In the genomic region with DNA sequence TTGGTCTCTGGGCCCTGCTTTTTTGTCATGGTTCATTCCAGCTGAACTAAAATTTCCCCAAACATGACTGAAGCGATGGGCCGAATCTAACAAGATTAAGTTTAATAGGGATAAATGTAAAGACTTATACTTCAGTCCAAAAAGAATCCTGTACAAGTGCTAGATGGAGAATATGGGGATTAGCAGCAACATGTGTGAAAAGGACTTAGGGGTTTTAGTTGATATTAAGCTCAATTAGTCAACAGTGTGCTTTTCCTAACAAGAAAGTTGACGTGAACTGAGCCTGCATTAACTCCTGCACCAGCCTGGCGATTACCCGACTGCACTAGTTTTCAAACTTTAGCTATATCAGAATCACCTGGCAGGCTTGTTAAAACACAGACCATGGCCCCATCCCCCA, we compare ENCODE assay signal across 29 cellular contexts.
"Had no signal": no experiment of that assay in that cellular context is flagged by ENCODE, and none has a peak within 500 bp of the region (broad histone marks: within the 10 kb centered on the region; RNA-seq: fewer than 3 reads in every experiment).

No MANE protein-coding gene starts in this region.

- H3K27me3 ChIP-seq: brain microvascular endothelial cell, colonic mucosa, Peyer's patch, SJSA1 had no signal

- H3K9me3 ChIP-seq: colonic mucosa, Peyer's patch, SJSA1, SK-N-SH had no signal

- H3K4me3 ChIP-seq: colonic mucosa, Peyer's patch, SJSA1 had no signal

- FAIRE-seq: TTC549 had no signal

- H3K36me3 ChIP-seq: brain microvascular endothelial cell, colonic mucosa, Peyer's patch, SJSA1 had no signal

- H3K4me1 ChIP-seq: colonic mucosa, Peyer's patch, SJSA1 had no signal

- H3K27ac ChIP-seq: brain microvascular endothelial cell, colonic mucosa, Peyer's patch, SJSA1 had no signal

- DNase-seq: activated B cell treated with CpG ODN at 0.5 μM for 24 hours; activated CD4-positive, alpha-beta memory T cell treated with anti-CD3 and anti-CD28 coated beads for 36 hours; activated CD4-positive, alpha-beta T cell treated with anti-CD3 and anti-CD28 coated beads for 4 hours; activated CD4-positive, alpha-beta T cell treated with anti-CD3 and anti-CD28 coated beads, Interleukin-2, amount 50 U/mL, for 1 hour; activated CD4-positive, CD25-positive, alpha-beta regulatory T cell treated with anti-CD3 and anti-CD28 coated beads, Interleukin-2, amount 50 U/mL, for 72 hours; activated CD8-positive, alpha-beta memory T cell treated with anti-CD3 and anti-CD28 coated beads, Interleukin-2, amount 50 U/mL, for 4 hours; activated gamma-delta T cell treated with Interleukin-2 at 50 U/mL for 16 hours; activated naive CD4-positive, alpha-beta T cell treated with anti-CD3 and anti-CD28 coated beads for 36 hours; activated naive CD8-positive, alpha-beta T cell treated with anti-CD3 and anti-CD28 coated beads, Interleukin-2, amount 50 U/mL, for 24 hours; activated T-cell treated with anti-CD3 and anti-CD28 coated beads for 4 hours; activated T-cell treated with anti-CD3 and anti-CD28 coated beads, Interleukin-2, amount 50 U/mL, for 4 hours; anterior cingulate cortex; brain microvascular endothelial cell; colonic mucosa; Karpas-422; NCI-H1048; NCI-H1105 treated with DMSO at 0.1 percent for 48 hours; NCI-H1436; NCI-H1694 treated with DMSO at 0.1 percent for 48 hours; NCI-H2029; NCI-H345; NCI-H526 treated with DMSO at 0.1 percent for 48 hours; NCI-H774; Peyer's patch; RPMI8226; SHP77 treated with DMSO at 0.1 percent for 48 hours; SK-N-SH had no signal
